In the genomic region with DNA sequence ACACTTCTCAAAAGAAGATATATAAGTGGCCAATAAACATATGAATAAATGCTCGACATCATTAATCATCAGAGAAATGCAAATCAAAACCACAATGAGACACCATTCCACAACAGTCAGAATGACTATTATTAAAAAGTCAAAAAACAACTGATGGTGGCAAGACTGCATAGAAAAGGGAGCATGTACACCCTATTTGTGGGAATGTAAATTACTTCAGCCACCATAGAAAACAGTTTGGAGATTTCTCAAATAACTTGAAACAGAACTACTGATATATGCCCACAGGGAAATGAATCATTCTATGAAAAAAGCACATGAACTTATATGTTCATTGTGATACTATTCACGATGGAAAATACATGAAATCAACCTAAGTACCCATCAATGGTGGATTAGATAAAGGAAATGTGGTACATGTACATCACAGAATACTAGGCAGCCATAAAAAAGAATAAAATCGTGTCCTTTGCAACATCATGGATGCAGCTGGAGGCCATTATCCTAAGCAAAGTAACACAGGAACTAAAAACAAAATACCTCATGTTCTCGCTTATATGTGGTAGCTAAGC, we compare ENCODE assay signal across 21 cellular contexts. TPM values are rescaled to one million over a fixed set of nuclear protein-coding genes. Genes with fewer than 3 reads are reported as not detected.
"Had no signal": no experiment of that assay in that cellular context is flagged by ENCODE, and none has a peak within 500 bp of the region (broad histone marks: within the 10 kb centered on the region; RNA-seq: fewer than 3 reads in every experiment).

No MANE protein-coding gene starts in this region.

- H3K4me1 ChIP-seq: SJSA1 had no signal

- H3K27ac ChIP-seq: SJSA1, SK-N-MC had no signal

- H3K27me3 ChIP-seq: MG63, SJSA1 had no signal

- DNase-seq: KBM-7, MG63, NCI-H1092, NCI-H1105 treated with DMSO at 0.1 percent for 48 hours, NCI-H1417 treated with DMSO at 0.1 percent for 48 hours, NCI-H146, NCI-H1694 treated with DMSO at 0.1 percent for 48 hours, NCI-H1930, NCI-H2081, NCI-H2107, NCI-H2227 treated with DMSO at 0.1 percent for 48 hours, NCI-H524 treated with DMSO at 0.1 percent for 48 hours, NCI-H69, NCI-H774, Right ventricle myocardium superior, RPMI8226, SIG-M5 had no signal

RNA-seq across cellular contexts. Expression of a gene that starts 42.4 kb away (rescaled TPM):
- total RNA-seq: HT-29, NCI-H460, Right ventricle myocardium superior had no signal
